9 cellular contexts compared by ENCODE assay signal in genomic region chr2:196586511-196586991, GRCh38. TPM values are rescaled to one million over a fixed set of nuclear protein-coding genes. Genes with fewer than 3 reads are reported as not detected.
DNase-seq lines count a peak whose midpoint lies in the region; ATAC-seq and TF ChIP-seq lines count a peak whose summit lies in the region.
"Had no signal": no experiment of that assay in that cellular context is flagged by ENCODE, and none has a peak within 500 bp of the region (broad histone marks: within the 10 kb centered on the region; RNA-seq: fewer than 3 reads in every experiment).

No MANE protein-coding gene starts in this region.

- H3K27ac ChIP-seq in dorsolateral prefrontal cortex (peak overlapping the region in 58 of 59 donors; percentile 68 to 99 (median 94)), upper lobe of right lung (no peak overlapping the region)

- H3K36me3 ChIP-seq in skeletal muscle satellite cell (ENCODE audit: insufficient read depth, low read length) (no peaks in the 10 kb centered on the region), upper lobe of right lung (no peaks in the 10 kb centered on the region)

- peaks cover 5% of the 10 kb centered on the region for H3K4me1 Mint-ChIP-seq in activated CD4-positive, alpha-beta T cell treated with anti-CD3 and anti-CD28 coated beads for 36 hours
- no peaks in the 10 kb centered on the region for H3K4me1 Mint-ChIP-seq in immature natural killer cell

- peaks cover 48% of the 10 kb centered on the region for H3K27me3 Mint-ChIP-seq in activated CD4-positive, alpha-beta T cell treated with anti-CD3 and anti-CD28 coated beads for 36 hours
- H3K27me3 Mint-ChIP-seq in immature natural killer cell (ENCODE audit: low read depth in 3 of 3), result peaks cover 2 to 15% (median 5%) of the 10 kb centered on the region in 3 donors

- no peak overlapping the region for H3K4me3 Mint-ChIP-seq in activated CD4-positive, alpha-beta T cell treated with anti-CD3 and anti-CD28 coated beads for 36 hours
- H3K4me3 Mint-ChIP-seq in immature natural killer cell, result no peak overlapping the region

- peak overlapping the region in 50 of 59 donors; percentile 2 to 57 (median 34) for H3K4me3 ChIP-seq in dorsolateral prefrontal cortex
- no peak overlapping the region for H3K4me3 ChIP-seq in skeletal muscle satellite cell (ENCODE audit: low read length)
- H3K4me3 ChIP-seq in upper lobe of right lung, result no peak overlapping the region

- H3K36me3 Mint-ChIP-seq in activated CD4-positive, alpha-beta T cell treated with anti-CD3 and anti-CD28 coated beads for 36 hours (ENCODE audit: low read depth), result no peaks in the 10 kb centered on the region
- H3K36me3 Mint-ChIP-seq in immature natural killer cell, result no peaks in the 10 kb centered on the region

- peaks cover 0 to 4% (median 0%) of the 10 kb centered on the region in 45 donors for H3K27me3 ChIP-seq in dorsolateral prefrontal cortex
- H3K27me3 ChIP-seq in skeletal muscle satellite cell (ENCODE audit: control insufficient read depth, insufficient read depth, low read length), result no peaks in the 10 kb centered on the region
- peaks cover 31% of the 10 kb centered on the region for H3K27me3 ChIP-seq in upper lobe of right lung

- H3K9me3 Mint-ChIP-seq in activated CD4-positive, alpha-beta T cell treated with anti-CD3 and anti-CD28 coated beads for 36 hours (ENCODE audit: low read depth), result peaks cover 7% of the 10 kb centered on the region
- peaks cover 0 to 9% (median 0%) of the 10 kb centered on the region in 6 donors for H3K9me3 Mint-ChIP-seq in immature natural killer cell

- peak overlapping the region; percentile 26 for H3K4me2 ChIP-seq in skeletal muscle satellite cell (ENCODE audit: low read length)

- TF ChIP-seq CTCF in dorsolateral prefrontal cortex (IDR thresholded peaks at IDR 0.05 in 54 of 56, conservative IDR thresholded peaks at IDR 0.05 in 2 of 56; ENCODE audit: low read depth in 1 of 56, partially characterized antibody in 56 of 56) (no peak), upper lobe of right lung (IDR thresholded peaks at IDR 0.05) (no peak)

- POLR2A ChIA-PET in activated CD4-positive, alpha-beta T cell treated with anti-CD3 and anti-CD28 coated beads for 36 hours (lab: Charles Lee), result no interaction called here

- intact Hi-C loops in activated CD4-positive, alpha-beta T cell treated with anti-CD3 and anti-CD28 coated beads for 36 hours (cut with DNase I, micrococcal nuclease), result no loop called here
- intact Hi-C loops in dorsolateral prefrontal cortex (cut with DNase I) (no loop called here), upper lobe of right lung (cut with DNase I) (no loop called here)

- peak; percentile 60 for ATAC-seq in activated CD4-positive, alpha-beta T cell treated with anti-CD3 and anti-CD28 coated beads for 36 hours
- no peak for ATAC-seq in upper lobe of right lung

- no peak for DNase-seq in activated CD4-positive, alpha-beta T cell treated with anti-CD3 and anti-CD28 coated beads for 36 hours
- DNase-seq in activated CD4-positive, alpha-beta T cell treated with anti-CD3 and anti-CD28 coated beads for 4 hours, result no peak
- peak; percentile 62 for DNase-seq in NCI-H69 (lab: John Stamatoyannopoulos, UW)
- DNase-seq in dorsolateral prefrontal cortex, result no peak
- DNase-seq in NK-92 (lab: John Stamatoyannopoulos, UW; ENCODE audit: unreplicated experiment), result no peak
- no peak for DNase-seq in upper lobe of right lung
- DNase-seq in immature natural killer cell, result no peak
- DNase-seq: AML-193 had no signal

- no peak overlapping the region for H3K9ac ChIP-seq in skeletal muscle satellite cell (ENCODE audit: low read depth, low read length)

- CTCF ChIA-PET in activated CD4-positive, alpha-beta T cell treated with anti-CD3 and anti-CD28 coated beads for 36 hours (lab: Charles Lee), result interaction anchor here (1.1 kb wide), 1 partner anchor 165 kb away, joined by 3 read pairs; no protein-coding TSS in a partner anchor

- H3K27ac Mint-ChIP-seq in activated CD4-positive, alpha-beta T cell treated with anti-CD3 and anti-CD28 coated beads for 36 hours, result no peak overlapping the region
- no peak overlapping the region for H3K27ac Mint-ChIP-seq in immature natural killer cell

- H3K4me1 ChIP-seq in skeletal muscle satellite cell (ENCODE audit: control insufficient read depth, insufficient read depth, low read length), result peaks cover 9% of the 10 kb centered on the region
- no peaks in the 10 kb centered on the region for H3K4me1 ChIP-seq in upper lobe of right lung

- H3K9me3 ChIP-seq in skeletal muscle satellite cell (replicated peaks; ENCODE audit: low read length) (no peaks in the 10 kb centered on the region), upper lobe of right lung (no peaks in the 10 kb centered on the region)

RNA-seq across cellular contexts. Expression of gene HECW2, which starts 6.8 kb away (rescaled TPM):
- total RNA-seq in activated CD4-positive, alpha-beta T cell treated with anti-CD3 and anti-CD28 coated beads for 36 hours, result 1 to 10 TPM; 1.3 to 1.6 TPM
- total RNA-seq in dorsolateral prefrontal cortex (100 to 1,000 TPM in 3 of 120 experiments, 10 to 100 TPM in 117; 49.6 to 107 (median 77.3) TPM), upper lobe of right lung (55.5 TPM)
- 1.0 and 1.7 TPM in 2 replicates for total RNA-seq in skeletal muscle satellite cell (2012; rRNA removed)
- under 1 TPM in 1 of 3 donors, not detected in 2; 0.18 TPM for polyA plus RNA-seq in immature natural killer cell

RNA-seq across cellular contexts. Expression of gene CCDC150, which starts 53.0 kb away (rescaled TPM):
- total RNA-seq in activated CD4-positive, alpha-beta T cell treated with anti-CD3 and anti-CD28 coated beads for 36 hours, result 10 to 100 TPM; 11.8 to 14.6 TPM
- total RNA-seq in dorsolateral prefrontal cortex (10 to 100 TPM in 2 of 120 experiments, 1 to 10 TPM in 117, under 1 TPM in 1; 0.67 to 10.5 (median 4.1) TPM), upper lobe of right lung (0.87 TPM)
- 5.3 and 6.6 TPM in 2 replicates for total RNA-seq in skeletal muscle satellite cell (2012; rRNA removed)
- polyA plus RNA-seq in immature natural killer cell, result not detected

Comparison
In these comparisons a context has a peak if more than half of its experiments do, and no peak if none do; other contexts are left out.
1. H3K4me3 ChIP-seq: peak in dorsolateral prefrontal cortex (50 of 59); none in skeletal muscle satellite cell (single experiment) and upper lobe of right lung (single experiment).
2. RNA of gene HECW2, which starts 6.8 kb away (total RNA-seq): 49.6 to 107 TPM in dorsolateral prefrontal cortex and 55.5 TPM in upper lobe of right lung (single experiment); 1.3 to 1.6 TPM in activated CD4-positive, alpha-beta T cell treated with anti-CD3 and anti-CD28 coated beads for 36 hours; every median in the first group is over 10 times any median in the second.